ENCODE assay signal across 23 cellular contexts in the genomic region with DNA sequence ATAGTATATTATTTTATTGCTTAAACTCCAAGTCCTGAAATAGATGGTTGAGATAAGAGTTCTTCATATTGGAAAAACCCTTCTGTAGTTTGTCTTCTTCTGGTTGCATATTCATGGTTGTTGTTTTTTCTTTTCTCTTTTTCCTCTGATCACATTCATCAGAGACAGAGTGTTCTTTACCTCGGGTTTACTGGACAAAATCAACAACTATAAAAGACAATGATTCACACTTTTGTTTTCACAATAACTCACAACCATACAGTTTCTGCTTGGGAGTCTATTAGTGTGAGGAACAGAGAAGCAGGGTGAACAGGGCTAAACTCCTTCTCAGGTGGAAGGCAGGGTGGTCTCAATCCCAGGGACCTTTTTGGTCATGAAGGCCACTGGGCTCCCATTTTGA. TPM values are rescaled to one million over a fixed set of nuclear protein-coding genes. Genes with fewer than 3 reads are reported as not detected.
"Had no signal": no experiment of that assay in that cellular context is flagged by ENCODE, and none has a peak within 500 bp of the region (broad histone marks: within the 10 kb centered on the region; RNA-seq: fewer than 3 reads in every experiment).

No MANE protein-coding gene starts in this region.

- H3K27me3 ChIP-seq: MG63 had no signal

- FAIRE-seq: RCC 7860 had no signal

- DNase-seq: IMR-90, KG1, MG63, NCI-H1092, NCI-H1105 treated with DMSO at 0.1 percent for 48 hours, NCI-H1417 treated with DMSO at 0.1 percent for 48 hours, NCI-H146, NCI-H1694 treated with DMSO at 0.1 percent for 48 hours, NCI-H1930, NCI-H2081, NCI-H2107, NCI-H2227 treated with DMSO at 0.1 percent for 48 hours, NCI-H524, NCI-H69, NCI-H774, Right ventricle myocardium superior, RPMI8226, SIG-M5 had no signal

- H3K4me3 ChIP-seq: MG63, SJSA1, SK-N-MC had no signal

- H3K27ac ChIP-seq: HL-60, SJSA1, SK-N-MC had no signal

- H3K36me3 ChIP-seq: MG63, SJSA1 had no signal

- H3K9me3 ChIP-seq: MG63, SJSA1 had no signal

- H3K4me1 ChIP-seq: SJSA1 had no signal

RNA-seq across cellular contexts. Expression of gene SLC22A25, which starts 2.6 kb away (rescaled TPM):
- total RNA-seq: IMR-90, NCI-H460, Right ventricle myocardium superior, SJSA1 had no signal
- polyA plus RNA-seq: IMR-90 had no signal
